22 cellular contexts compared by ENCODE assay signal in genomic region chr5:55714339-55714738, GRCh38. TPM values are rescaled to one million over a fixed set of nuclear protein-coding genes. Genes with fewer than 3 reads are reported as not detected.
DNase-seq lines count a peak whose midpoint lies in the region; ATAC-seq, FAIRE-seq and TF ChIP-seq lines count a peak whose summit lies in the region.
"Had no signal": no experiment of that assay in that cellular context is flagged by ENCODE, and none has a peak within 500 bp of the region (broad histone marks: within the 10 kb centered on the region; RNA-seq: fewer than 3 reads in every experiment).

No MANE protein-coding gene starts in this region.

- peaks cover 21% of the 10 kb centered on the region for H3K4me1 Mint-ChIP-seq in activated CD4-positive, alpha-beta memory T cell treated with anti-CD3 and anti-CD28 coated beads, Interleukin-2, amount 10 ng/mL, durations not matched to agents 7 days and 5 days
- H3K4me1 Mint-ChIP-seq in activated CD8-positive, alpha-beta T cell treated with anti-CD3 and anti-CD28 coated beads, Interleukin-2, amount 10 ng/mL, durations not matched to agents 7 days and 5 days (ENCODE audit: low read depth) = peaks cover 21% of the 10 kb centered on the region

- FAIRE-seq in A549 (lab: Jason Lieb, UNC) = no peak
- no peak for FAIRE-seq in K562 (lab: Jason Lieb, UNC)
- FAIRE-seq in keratinocyte (lab: Jason Lieb, UNC) = no peak

- no peak for TF ChIP-seq POLR2A in A549 (IDR thresholded peaks at IDR 0.05; ENCODE audit: low read length)
- no peak for TF ChIP-seq POLR2A in K562 (conservative IDR thresholded peaks at IDR 0.05)

- POLR2A ChIA-PET in A549 (lab: Yijun Ruan, JAX) (no interaction called here), K562 (lab: Yijun Ruan, JAX) (interaction anchor here (0.7 kb wide), 2 partner anchors 473 to 771 kb away, joined by 3 read pairs; no protein-coding TSS in a partner anchor)
- POLR2A ChIA-PET in activated CD4-positive, alpha-beta memory T cell treated with anti-CD3 and anti-CD28 coated beads, Interleukin-2, amount 10 ng/mL, durations not matched to agents 7 days and 5 days (lab: Charles Lee) = no interaction called here
- POLR2A ChIA-PET in activated CD8-positive, alpha-beta T cell treated with anti-CD3 and anti-CD28 coated beads, Interleukin-2, amount 10 ng/mL, durations not matched to agents 7 days and 5 days (lab: Charles Lee) = no interaction called here

- H3K4me1 ChIP-seq in A549 (peaks cover 15% of the 10 kb centered on the region), K562 (replicated peaks in 1 of 2; ENCODE audit: control insufficient read depth in 2 of 2, insufficient read depth in 2 of 2, low read length in 2 of 2) (peaks cover 0 to 11% of the 10 kb centered on the region in 2 experiments; a peak in 4 of 5 replicates), keratinocyte (ENCODE audit: control insufficient read depth, extremely low read depth, insufficient read depth, low read length) (peaks cover 6% of the 10 kb centered on the region), HAP-1 (peaks cover 17% of the 10 kb centered on the region)

- no peak overlapping the region for H3K4me2 ChIP-seq in A549
- no peak overlapping the region for H3K4me2 ChIP-seq in K562 (ENCODE audit: insufficient read depth, low read length)
- no peak overlapping the region for H3K4me2 ChIP-seq in keratinocyte (ENCODE audit: control insufficient read depth, extremely low read depth, insufficient read depth, low read depth, low read length)
- H3K4me2 ChIP-seq: neural progenitor cell had no signal

- H3K27me3 Mint-ChIP-seq in activated CD4-positive, alpha-beta memory T cell treated with anti-CD3 and anti-CD28 coated beads, Interleukin-2, amount 10 ng/mL, durations not matched to agents 7 days and 5 days = no peaks in the 10 kb centered on the region
- H3K27me3 Mint-ChIP-seq in activated CD8-positive, alpha-beta T cell treated with anti-CD3 and anti-CD28 coated beads, Interleukin-2, amount 10 ng/mL, durations not matched to agents 7 days and 5 days (ENCODE audit: low read depth) = peaks cover 15% of the 10 kb centered on the region
- H3K27me3 Mint-ChIP-seq: CD4-positive, alpha-beta T cell; memory B cell had no signal

- dilution Hi-C loops in keratinocyte (cut with MboI; ENCODE audit: extremely low pct_ligation_motif_present, low sequenced_read_pairs) = no loop called here

- DNase-seq in A549 (ENCODE audit: low read depth in 1 of 2, low spot score in 1 of 2) = peak in 1 of 2 experiments; percentile 45
- no peak for DNase-seq in HFF-Myc (ENCODE audit: extremely low read depth, low read depth)
- no peak for DNase-seq in K562 (ENCODE audit: extremely low read depth in 1 of 4, low spot score in 3 of 4)
- DNase-seq in keratinocyte (ENCODE audit: low read depth, low spot score) = no peak
- DNase-seq in activated CD4-positive, alpha-beta memory T cell treated with anti-CD3 and anti-CD28 coated beads, Interleukin-2, amount 10 ng/mL, durations not matched to agents 7 days and 5 days = no peak
- DNase-seq in HAP-1 (ENCODE audit: low spot score in 2 of 2) = no peak
- no peak for DNase-seq in activated CD8-positive, alpha-beta T cell treated with anti-CD3 and anti-CD28 coated beads, Interleukin-2, amount 10 ng/mL, durations not matched to agents 7 days and 5 days
- DNase-seq in activated effector memory CD4-positive, alpha-beta T cell treated with anti-CD3 and anti-CD28 coated beads, Interleukin-2, amount 50 U/mL, for 16 hours = no peak
- DNase-seq: activated CD4-positive, alpha-beta T cell treated with anti-CD3 and anti-CD28 coated beads for 36 hours; adrenal gland; CD4-positive, alpha-beta T cell; DMS79; effector memory CD8-positive, alpha-beta T cell; islet precursor cell; NCI-H1417; NCI-H2171 treated with DMSO at 0.1 percent for 48 hours; NCI-H748 treated with DMSO at 0.1 percent for 48 hours; OCI-M1 had no signal

- H2AFZ ChIP-seq in K562 (ENCODE audit: low read depth, low read length) (peak overlapping the region; percentile 27; the same call in 1 of the 2 replicates), keratinocyte (ENCODE audit: control insufficient read depth, low read length) (no peak overlapping the region)
- H2AFZ ChIP-seq: neural progenitor cell had no signal

- in situ Hi-C loops in K562 (cut with MboI) (no loop called here), HAP-1 (cut with MboI; ENCODE audit: low sequenced_read_pairs) (loop anchor here (25.0 kb wide), 1 partner anchor 527 kb away; no protein-coding TSS in a partner anchor)

- 31% methylated on average over 1 of the region's 1 CpG for WGBS in A549 (ENCODE audit: missing lambda C conversion rate)
- 9% methylated on average over 1 of the region's 1 CpG for WGBS in K562 (ENCODE audit: insufficient coverage, low coverage, missing lambda C conversion rate)

- peaks cover 11% of the 10 kb centered on the region for H3K9me3 Mint-ChIP-seq in activated CD4-positive, alpha-beta memory T cell treated with anti-CD3 and anti-CD28 coated beads, Interleukin-2, amount 10 ng/mL, durations not matched to agents 7 days and 5 days
- H3K9me3 Mint-ChIP-seq in activated CD8-positive, alpha-beta T cell treated with anti-CD3 and anti-CD28 coated beads, Interleukin-2, amount 10 ng/mL, durations not matched to agents 7 days and 5 days (ENCODE audit: insufficient read depth) = peaks cover 5% of the 10 kb centered on the region
- H3K9me3 Mint-ChIP-seq: effector memory CD8-positive, alpha-beta T cell had no signal

- no TSS peak for BruUV-seq in K562 (replicated peaks; lab: Mats Ljungman, UMichigan)

- H3K9ac ChIP-seq in K562 (ENCODE audit: insufficient read depth in 1 of 2, low read depth in 2 of 2, low read length in 2 of 2) (no peak overlapping the region), keratinocyte (ENCODE audit: control insufficient read depth, extremely low read depth, insufficient read depth, low read length) (no peak overlapping the region)
- H3K9ac ChIP-seq: neural progenitor cell had no signal

- intact Hi-C loops in K562 (cut with micrococcal nuclease) = no loop called here

- CTCF ChIA-PET in A549 (lab: Yijun Ruan, JAX) (interaction anchor here (1.2 to 1.3 kb wide), 2 partner anchors 207 to 221 kb away, joined by 3 read pairs; no protein-coding TSS in a partner anchor), K562 (lab: Yijun Ruan, JAX; ENCODE audit: low intra/inter-chr PET ratio) (no interaction called here)
- CTCF ChIA-PET in activated CD4-positive, alpha-beta memory T cell treated with anti-CD3 and anti-CD28 coated beads, Interleukin-2, amount 10 ng/mL, durations not matched to agents 7 days and 5 days (lab: Charles Lee) = no interaction called here
- CTCF ChIA-PET in activated CD8-positive, alpha-beta T cell treated with anti-CD3 and anti-CD28 coated beads, Interleukin-2, amount 10 ng/mL, durations not matched to agents 7 days and 5 days (lab: Charles Lee) = interaction anchor here (1.4 kb wide), 1 partner anchor 223 kb away, joined by 4 read pairs; no protein-coding TSS in a partner anchor

- TF ChIP-seq EP300 in A549 (IDR thresholded peaks at IDR 0.05) = no peak
- TF ChIP-seq EP300 in K562 (IDR thresholded peaks at IDR 0.05; ENCODE audit: low read length) = no peak

- no peaks in the 10 kb centered on the region for H3K27me3 ChIP-seq in K562 (ENCODE audit: control insufficient read depth in 2 of 2, insufficient read depth in 2 of 2, low read length in 2 of 2)
- H3K27me3 ChIP-seq in keratinocyte (ENCODE audit: control insufficient read depth, extremely low read depth, insufficient read depth, low read length) = no peaks in the 10 kb centered on the region
- H3K27me3 ChIP-seq in HAP-1 (ENCODE audit: low read depth) = no peaks in the 10 kb centered on the region
- H3K27me3 ChIP-seq: adrenal gland, neural progenitor cell had no signal

- no peaks in the 10 kb centered on the region for H3K36me3 Mint-ChIP-seq in activated CD4-positive, alpha-beta memory T cell treated with anti-CD3 and anti-CD28 coated beads, Interleukin-2, amount 10 ng/mL, durations not matched to agents 7 days and 5 days (ENCODE audit: low read depth)
- H3K36me3 Mint-ChIP-seq in activated CD8-positive, alpha-beta T cell treated with anti-CD3 and anti-CD28 coated beads, Interleukin-2, amount 10 ng/mL, durations not matched to agents 7 days and 5 days (ENCODE audit: low read depth) = peaks cover 4% of the 10 kb centered on the region

- H3K36me3 ChIP-seq in K562 (ENCODE audit: control insufficient read depth, insufficient read depth, low read length) = no peaks in the 10 kb centered on the region
- no peaks in the 10 kb centered on the region for H3K36me3 ChIP-seq in keratinocyte (ENCODE audit: control insufficient read depth in 2 of 2, extremely low read depth in 1 of 2, insufficient read depth in 2 of 2, low read length in 2 of 2)
- H3K36me3 ChIP-seq in HAP-1 (replicated peaks) = no peaks in the 10 kb centered on the region
- H3K36me3 ChIP-seq: adrenal gland, neural progenitor cell, thoracic aorta had no signal

- no peak overlapping the region for H3K27ac ChIP-seq in A549
- H3K27ac ChIP-seq in K562 (ENCODE audit: extremely low read depth, low read depth, low read length) = no peak overlapping the region
- H3K27ac ChIP-seq in keratinocyte (ENCODE audit: control insufficient read depth, insufficient read depth, low read length) = no peak overlapping the region
- H3K27ac ChIP-seq: adrenal gland, neural progenitor cell, SK-N-MC, thoracic aorta had no signal

- H3K4me3 Mint-ChIP-seq in activated CD4-positive, alpha-beta memory T cell treated with anti-CD3 and anti-CD28 coated beads, Interleukin-2, amount 10 ng/mL, durations not matched to agents 7 days and 5 days = no peak overlapping the region
- H3K4me3 Mint-ChIP-seq in activated CD8-positive, alpha-beta T cell treated with anti-CD3 and anti-CD28 coated beads, Interleukin-2, amount 10 ng/mL, durations not matched to agents 7 days and 5 days = no peak overlapping the region
- H3K4me3 Mint-ChIP-seq: activated CD4-positive, alpha-beta T cell treated with anti-CD3 and anti-CD28 coated beads for 36 hours; effector memory CD8-positive, alpha-beta T cell; memory B cell had no signal

- H3K4me3 ChIP-seq in A549 (no peak overlapping the region), HFF-Myc (replicated peaks; ENCODE audit: low read depth, low read length) (no peak overlapping the region), K562 (no peak overlapping the region), keratinocyte (ENCODE audit: control insufficient read depth in 2 of 3, extremely low read depth in 1 of 3, insufficient read depth in 2 of 3, low read depth in 1 of 3, low read length in 3 of 3) (no peak overlapping the region), HAP-1 (no peak overlapping the region)
- H3K4me3 ChIP-seq: adrenal gland, neural progenitor cell, SK-N-MC, thoracic aorta had no signal

- H4K20me1 ChIP-seq in K562 (replicated peaks; ENCODE audit: control insufficient read depth, insufficient read depth, low read length) (no peaks in the 10 kb centered on the region), keratinocyte (ENCODE audit: control insufficient read depth, extremely low read depth, insufficient read depth, low read length) (no peaks in the 10 kb centered on the region)

- no peak for ATAC-seq in A549
- no peak for ATAC-seq in K562
- ATAC-seq in activated CD8-positive, alpha-beta T cell treated with anti-CD3 and anti-CD28 coated beads, Interleukin-2, amount 10 ng/mL, durations not matched to agents 7 days and 5 days = no peak
- ATAC-seq: activated CD4-positive, alpha-beta T cell treated with anti-CD3 and anti-CD28 coated beads for 36 hours; effector memory CD8-positive, alpha-beta T cell had no signal

- TF ChIP-seq RAD21 in A549 (conservative IDR thresholded peaks at IDR 0.05 in 1 of 2, IDR thresholded peaks at IDR 0.05 in 1 of 2) (peak in 1 of 2 experiments; percentile 38; a peak in 2 of 5 replicates), K562 (CRISPR knock-in tag; conservative IDR thresholded peaks at IDR 0.05 in 1 of 2, IDR thresholded peaks at IDR 0.05 in 1 of 2) (no peak)

- TF ChIP-seq CTCF in A549 (IDR thresholded peaks at IDR 0.05) (peak; percentile 18; the same call in 2 of the 3 replicates), HFF-Myc (IDR thresholded peaks at IDR 0.05; ENCODE audit: low read depth, low read length, missing control alignments) (peak; percentile 20), K562 (IDR thresholded peaks at IDR 0.05 in 2 of 3, conservative IDR thresholded peaks at IDR 0.05 in 1 of 3; ENCODE audit: insufficient read depth in 2 of 3, low read depth in 1 of 3, low read length in 3 of 3) (peak in 1 of 3 experiments; percentile 7; a peak in 1 of 6 replicates), keratinocyte (optimal IDR thresholded peaks at IDR 0.05 in 1 of 3, IDR thresholded peaks at IDR 0.05 in 1 of 3, conservative IDR thresholded peaks at IDR 0.05 in 1 of 3; ENCODE audit: extremely low read depth in 1 of 3, insufficient read depth in 2 of 3, low read length in 3 of 3) (peak in 2 of 3 experiments; percentile 6 to 55)

- H3K79me2 ChIP-seq in K562 (ENCODE audit: control insufficient read depth, insufficient read depth, low read length) (peaks cover 10% of the 10 kb centered on the region), keratinocyte (ENCODE audit: control insufficient read depth, insufficient read depth, low read length) (peaks cover 6% of the 10 kb centered on the region)

- H3K9me1 ChIP-seq in K562 (ENCODE audit: control insufficient read depth, insufficient read depth, low read length) (no peaks in the 10 kb centered on the region), keratinocyte (ENCODE audit: control insufficient read depth, extremely low read depth, insufficient read depth, low read length) (no peaks in the 10 kb centered on the region)

- H3K27ac Mint-ChIP-seq in activated CD4-positive, alpha-beta memory T cell treated with anti-CD3 and anti-CD28 coated beads, Interleukin-2, amount 10 ng/mL, durations not matched to agents 7 days and 5 days = no peak overlapping the region
- no peak overlapping the region for H3K27ac Mint-ChIP-seq in activated CD8-positive, alpha-beta T cell treated with anti-CD3 and anti-CD28 coated beads, Interleukin-2, amount 10 ng/mL, durations not matched to agents 7 days and 5 days
- H3K27ac Mint-ChIP-seq: activated CD4-positive, alpha-beta T cell treated with anti-CD3 and anti-CD28 coated beads for 36 hours; CD4-positive, alpha-beta T cell; effector memory CD8-positive, alpha-beta T cell; memory B cell; neural progenitor cell had no signal

- H3K9me3 ChIP-seq in A549 = 0 out of 3 replicates have a peak, but pooled peaks cover 6% of the 10 kb centered on the region
- H3K9me3 ChIP-seq in K562 (replicated peaks; ENCODE audit: control insufficient read depth, insufficient read depth, low read depth, low read length) = no peaks in the 10 kb centered on the region
- no peaks in the 10 kb centered on the region for H3K9me3 ChIP-seq in keratinocyte (ENCODE audit: control insufficient read depth, low read depth, low read length)
- H3K9me3 ChIP-seq in HAP-1 = no peaks in the 10 kb centered on the region
- H3K9me3 ChIP-seq: adrenal gland, thoracic aorta had no signal

RNA-seq across cellular contexts. Expression of gene SLC38A9, which starts 2.2 kb away (rescaled TPM):
- polyA plus RNA-seq in A549 (2011; rRNA removed) = 37.3 and 43.5 TPM in 2 replicates
- polyA plus RNA-seq in A549 (2012; cell fraction: cytosol; rRNA removed) = 5.6 and 7.5 TPM in 2 replicates
- 8.2 and 9.8 TPM in 2 replicates for polyA plus RNA-seq in A549 (2012; cell fraction: nucleus; rRNA removed)
- polyA plus RNA-seq in A549 (2017; fragmentation: RNase III; extraction: RNeasy Plus Mini Kit Qiagen cat#74134 plus additional on column Dnase treatment) = 20.0 to 25.5 TPM (median 22.8 TPM) in 3 replicates
- 22.0 and 28.7 TPM in 2 replicates for polyA minus RNA-seq in A549 (2011; rRNA and poly(A)+ RNA removed)
- 45.4 and 94.2 TPM in 2 replicates for total RNA-seq in K562 (2011; cell fraction: chromatin; rRNA removed; ENCODE audit: low replicate concordance)
- 25.8 and 28.2 TPM in 2 replicates for total RNA-seq in K562 (2011; cell fraction: nucleolus; rRNA removed)
- total RNA-seq in K562 (2011; cell fraction: nucleoplasm; rRNA removed) = 39.7 and 58.1 TPM in 2 replicates
- total RNA-seq in K562 (2014; rRNA removed) = 14.0 and 15.2 TPM in 2 replicates
- 30.2 and 33.7 TPM in 2 replicates for total RNA-seq in K562 (2014; rRNA removed; fragmentation: Illumina TruSeq; extraction: Trizol)
- 22.4 and 25.0 TPM in 2 replicates for total RNA-seq in K562 (2015; rRNA removed; fragmentation: Illumina TruSeq; extraction: Trizol)
- total RNA-seq in K562 (2021) = 16.2 and 18.7 TPM in 2 replicates
- 26.1 and 34.5 TPM in 2 replicates for polyA plus RNA-seq in K562 (2011; rRNA removed)
- 7.2 and 14.4 TPM in 2 replicates for polyA plus RNA-seq in K562 (2011; cell fraction: cytosol; rRNA removed)
- 19.1 and 24.1 TPM in 2 replicates for polyA plus RNA-seq in K562 (2011; cell fraction: nucleus; rRNA removed)
- 12.7 and 14.6 TPM in 2 replicates for polyA plus RNA-seq in K562 (2012)
- 20.7 and 21.7 TPM in 2 replicates for polyA plus RNA-seq in K562 (2014; fragmentation: Illumina TruSeq; extraction: Trizol)
- 10 to 100 TPM; 20.2 to 20.6 TPM for polyA plus RNA-seq in K562 (2014; fragmentation: Nextera tagmentation; extraction: Ambion mirVana)
- polyA plus RNA-seq in K562 (2014; rRNA removed) = 20.7 and 21.5 TPM in 2 replicates
- 46.4 and 50.1 TPM in 2 replicates for polyA minus RNA-seq in K562 (2011; rRNA and poly(A)+ RNA removed)
- 10.4 and 17.0 TPM in 2 replicates for polyA minus RNA-seq in K562 (2011; cell fraction: cytosol; rRNA and poly(A)+ RNA removed)
- 18.6 and 38.8 TPM in 2 replicates for polyA minus RNA-seq in K562 (2011; cell fraction: nucleus; rRNA and poly(A)+ RNA removed)
- polyA plus RNA-seq in keratinocyte = 18.9 to 43.3 TPM (median 39.9 TPM) in 3 replicates
- polyA plus RNA-seq in keratinocyte (2011; ENCODE audit: low read depth) = 7.0 TPM
- 8.4 and 22.5 TPM in 2 replicates for polyA plus RNA-seq in keratinocyte (2011; cell fraction: cytosol; rRNA removed)
- 44.9 and 57.3 TPM in 2 replicates for polyA plus RNA-seq in keratinocyte (2011; cell fraction: nucleus; rRNA removed)
- polyA plus RNA-seq in keratinocyte (2012; ENCODE audit: low replicate concordance) = 5.7 and 18.8 TPM in 2 replicates
- 7.1 to 55.4 TPM (median 37.8 TPM) in 3 replicates for polyA minus RNA-seq in keratinocyte
- 21.1 TPM for polyA minus RNA-seq in keratinocyte (2011; cell fraction: cytosol; rRNA and poly(A)+ RNA removed)
- 65.4 and 113 TPM in 2 replicates for polyA minus RNA-seq in keratinocyte (2011; cell fraction: nucleus; rRNA and poly(A)+ RNA removed)
- total RNA-seq in activated CD4-positive, alpha-beta memory T cell treated with anti-CD3 and anti-CD28 coated beads, Interleukin-2, amount 10 ng/mL, durations not matched to agents 7 days and 5 days = 10 to 100 TPM; 23.7 to 24.3 TPM
- 10 to 100 TPM; 22.6 to 25.6 TPM for total RNA-seq in activated CD8-positive, alpha-beta T cell treated with anti-CD3 and anti-CD28 coated beads, Interleukin-2, amount 10 ng/mL, durations not matched to agents 7 days and 5 days

RNA-seq across cellular contexts. Expression of gene DDX4, which starts 23.5 kb away (rescaled TPM):
- polyA plus RNA-seq in A549 (2011; rRNA removed) = 0.09 TPM in 2 replicates
- polyA plus RNA-seq in A549 (2012; cell fraction: cytosol; rRNA removed) = not detected in 2 replicates
- polyA plus RNA-seq in A549 (2012; cell fraction: nucleus; rRNA removed) = 0.02 TPM in 1 of 2 replicates, not detected in the other
- polyA plus RNA-seq in A549 (2017; fragmentation: RNase III; extraction: RNeasy Plus Mini Kit Qiagen cat#74134 plus additional on column Dnase treatment) = 0.08 TPM in 1 of 3 replicates, not detected in the others
- not detected in 2 replicates for polyA minus RNA-seq in A549 (2011; rRNA and poly(A)+ RNA removed)
- total RNA-seq in K562 (2011; cell fraction: chromatin; rRNA removed; ENCODE audit: low replicate concordance) = not detected in 2 replicates
- total RNA-seq in K562 (2011; cell fraction: nucleolus; rRNA removed) = not detected in 2 replicates
- total RNA-seq in K562 (2011; cell fraction: nucleoplasm; rRNA removed) = not detected in 2 replicates
- not detected in 2 replicates for total RNA-seq in K562 (2014; rRNA removed)
- not detected in 2 replicates for total RNA-seq in K562 (2014; rRNA removed; fragmentation: Illumina TruSeq; extraction: Trizol)
- total RNA-seq in K562 (2015; rRNA removed; fragmentation: Illumina TruSeq; extraction: Trizol) = not detected in 2 replicates
- not detected in 2 replicates for total RNA-seq in K562 (2021)
- not detected in 2 replicates for polyA plus RNA-seq in K562 (2011; rRNA removed)
- not detected in 2 replicates for polyA plus RNA-seq in K562 (2011; cell fraction: cytosol; rRNA removed)
- polyA plus RNA-seq in K562 (2011; cell fraction: nucleus; rRNA removed) = not detected in 2 replicates
- not detected in 2 replicates for polyA plus RNA-seq in K562 (2012)
- not detected in 2 replicates for polyA plus RNA-seq in K562 (2014; fragmentation: Illumina TruSeq; extraction: Trizol)
- polyA plus RNA-seq in K562 (2014; fragmentation: Nextera tagmentation; extraction: Ambion mirVana) = not detected
- polyA plus RNA-seq in K562 (2014; rRNA removed) = not detected in 2 replicates
- not detected in 2 replicates for polyA minus RNA-seq in K562 (2011; rRNA and poly(A)+ RNA removed)
- polyA minus RNA-seq in K562 (2011; cell fraction: cytosol; rRNA and poly(A)+ RNA removed) = not detected in 2 replicates
- polyA minus RNA-seq in K562 (2011; cell fraction: nucleus; rRNA and poly(A)+ RNA removed) = not detected in 2 replicates
- polyA plus RNA-seq in keratinocyte = 0.04 TPM in 1 of 3 replicates, not detected in the others
- not detected for polyA plus RNA-seq in keratinocyte (2011; ENCODE audit: low read depth)
- not detected in 2 replicates for polyA plus RNA-seq in keratinocyte (2011; cell fraction: cytosol; rRNA removed)
- polyA plus RNA-seq in keratinocyte (2011; cell fraction: nucleus; rRNA removed) = not detected in 2 replicates
- not detected in 2 replicates for polyA plus RNA-seq in keratinocyte (2012; ENCODE audit: low replicate concordance)
- not detected in 3 replicates for polyA minus RNA-seq in keratinocyte
- not detected for polyA minus RNA-seq in keratinocyte (2011; cell fraction: cytosol; rRNA and poly(A)+ RNA removed)
- not detected in 2 replicates for polyA minus RNA-seq in keratinocyte (2011; cell fraction: nucleus; rRNA and poly(A)+ RNA removed)
- total RNA-seq in activated CD4-positive, alpha-beta memory T cell treated with anti-CD3 and anti-CD28 coated beads, Interleukin-2, amount 10 ng/mL, durations not matched to agents 7 days and 5 days = under 1 TPM; 0.50 to 0.83 TPM
- under 1 TPM; 0.23 to 0.61 TPM for total RNA-seq in activated CD8-positive, alpha-beta T cell treated with anti-CD3 and anti-CD28 coated beads, Interleukin-2, amount 10 ng/mL, durations not matched to agents 7 days and 5 days
- total RNA-seq: activated CD4-positive, alpha-beta T cell treated with anti-CD3 and anti-CD28 coated beads for 36 hours; adrenal gland; CD4-positive, alpha-beta T cell; thoracic aorta had no signal
- polyA plus RNA-seq: adrenal gland had no signal

Comparison
In these comparisons a context has a peak if more than half of its experiments do, and no peak if none do; other contexts are left out.
1. CTCF ChIA-PET loops: an anchor here in A549 (1.2 to 1.3 kb wide) and activated CD8-positive, alpha-beta T cell treated with anti-CD3 and anti-CD28 coated beads, Interleukin-2, amount 10 ng/mL, durations not matched to agents 7 days and 5 days (1.4 kb wide); none called in K562 and activated CD4-positive, alpha-beta memory T cell treated with anti-CD3 and anti-CD28 coated beads, Interleukin-2, amount 10 ng/mL, durations not matched to agents 7 days and 5 days.
2. Of the 35 proteins assayed by ChIP-seq in both K562 and A549: peak only in K562: none; only in A549: SMC3; in both: none; in neither: 32; mixed calls (peak in some experiments, not most) for 2.